In the genomic region with DNA sequence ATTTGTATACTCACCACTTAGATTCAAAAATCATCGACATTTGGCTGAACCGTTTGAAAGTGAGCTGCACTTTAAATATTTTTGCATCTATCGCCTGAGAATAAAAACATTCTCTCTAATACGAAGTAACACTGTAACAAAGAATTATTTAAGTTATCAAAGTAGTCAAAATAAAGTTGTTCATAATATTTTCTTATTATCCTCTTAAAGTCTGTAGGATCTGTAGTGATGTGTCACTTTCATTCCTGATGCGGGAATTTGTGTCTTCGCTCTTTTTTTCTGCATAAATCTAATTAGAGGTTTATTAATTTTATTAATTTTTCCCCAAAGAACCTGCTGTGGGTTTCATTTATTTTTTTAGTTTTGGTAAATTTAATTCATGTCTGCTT, we compare ENCODE assay signal across 25 cellular contexts.
A peak's percentile ranks its signal among the peaks of the same experiment; 100 is the strongest.
DNase-seq lines count a peak whose midpoint lies in the region; ATAC-seq, FAIRE-seq and TF ChIP-seq lines count a peak whose summit lies in the region.
"Had no signal": no experiment of that assay in that cellular context is flagged by ENCODE, and none has a peak within 500 bp of the region (broad histone marks: within the 10 kb centered on the region; RNA-seq: fewer than 3 reads in every experiment).

No MANE protein-coding gene starts in this region.

- H3K4me2 ChIP-seq in astrocyte (ENCODE audit: low read length), result no peak overlapping the region
- H3K4me2 ChIP-seq: A549; BLaER1 treated with 17β-estradiol and CSF1 and Interleukin-3, amounts not matched to agents 10 nM and 100 nM had no signal

- DNase-seq in LHCN-M2 (ENCODE audit: low read depth), result peak; percentile 9
- no peak for DNase-seq in astrocyte (ENCODE audit: low read depth)
- DNase-seq in right lobe of liver, result no peak
- DNase-seq in esophagus squamous epithelium (lab: John Stamatoyannopoulos, UW), result no peak
- no peak for DNase-seq in mesenteric fat pad (ENCODE audit: low spot score)
- no peak for DNase-seq in glomerular visceral epithelial cell (ENCODE audit: extremely low spot score)
- DNase-seq: 8988T; ACHN; AML-193; BE2C; CD4-positive, alpha-beta T cell; CD8-positive, alpha-beta memory T cell; DMS 273 treated with DMSO at 0.1 percent for 48 hours; DMS79; EL; GDM1; GOT3 had no signal

- H3K27ac Mint-ChIP-seq in astrocyte (ENCODE audit: unreplicated experiment), result no peak overlapping the region
- H3K27ac Mint-ChIP-seq: CD14-positive monocyte; CD4-positive, alpha-beta T cell; CD8-positive, alpha-beta memory T cell had no signal

- H3K27me3 Mint-ChIP-seq in astrocyte (ENCODE audit: low read depth, unreplicated experiment), result no peaks in the 10 kb centered on the region

- H3K4me3 Mint-ChIP-seq in astrocyte (ENCODE audit: unreplicated experiment), result no peak overlapping the region
- H3K4me3 Mint-ChIP-seq: CD14-positive monocyte; CD4-positive, alpha-beta T cell; CD8-positive, alpha-beta memory T cell had no signal

- no peaks in the 10 kb centered on the region for H4K20me1 ChIP-seq in astrocyte (ENCODE audit: insufficient read depth, low read length)
- H4K20me1 ChIP-seq: BLaER1 treated with 17β-estradiol and CSF1 and Interleukin-3, amounts not matched to agents 10 nM and 100 nM had no signal

- H3K9me3 Mint-ChIP-seq in astrocyte (ENCODE audit: unreplicated experiment), result peaks cover 21% of the 10 kb centered on the region

- peaks cover 3% of the 10 kb centered on the region for H3K36me3 Mint-ChIP-seq in astrocyte (ENCODE audit: low read depth, unreplicated experiment)

- H3K36me3 ChIP-seq in astrocyte (ENCODE audit: insufficient read depth, low read length), result no peaks in the 10 kb centered on the region
- H3K36me3 ChIP-seq in right lobe of liver, result no peaks in the 10 kb centered on the region
- H3K36me3 ChIP-seq in esophagus squamous epithelium, result no peaks in the 10 kb centered on the region
- H3K36me3 ChIP-seq: BE2C; BLaER1 treated with 17β-estradiol and CSF1 and Interleukin-3, amounts not matched to agents 10 nM and 100 nM; HAP-1 had no signal

- no peaks in the 10 kb centered on the region for H3K79me2 ChIP-seq in astrocyte (ENCODE audit: insufficient read depth, low read length)

- H3K4me1 ChIP-seq in astrocyte (ENCODE audit: insufficient read depth, low read length) (no peaks in the 10 kb centered on the region), right lobe of liver (peaks cover 0 to 25% (median 2%) of the 10 kb centered on the region in 4 donors), esophagus squamous epithelium (peaks cover 0 to 5% (median 0%) of the 10 kb centered on the region in 3 donors)
- H3K4me1 ChIP-seq: A549, HAP-1 had no signal

- H3K4me3 ChIP-seq in astrocyte (ENCODE audit: insufficient read depth, low read depth, low read length), result no peak overlapping the region
- H3K4me3 ChIP-seq in right lobe of liver, result no peak overlapping the region
- H3K4me3 ChIP-seq in esophagus squamous epithelium, result no peak overlapping the region
- H3K4me3 ChIP-seq: A549; BLaER1 treated with 17β-estradiol and CSF1 and Interleukin-3, amounts not matched to agents 10 nM and 100 nM; GM12878; HAP-1 had no signal

- TF ChIP-seq POLR2A in right lobe of liver (IDR thresholded peaks at IDR 0.05) (no peak), esophagus squamous epithelium (IDR thresholded peaks at IDR 0.05) (no peak)

- peak; percentile 13 for FAIRE-seq in astrocyte (lab: Jason Lieb, UNC)
- FAIRE-seq: A549, D721Med, GM12878, H54 had no signal

- 80% methylated on average over 6 of the region's 6 CpGs for WGBS in right lobe of liver (ENCODE audit: insufficient coverage, low coverage, low lambda C conversion rate, missing lambda C conversion rate)
- 76 to 86% methylated on average over 6 of the region's 6 CpGs for WGBS in esophagus squamous epithelium, 2 donors

- no peak for ATAC-seq in right lobe of liver
- no peak for ATAC-seq in GM18519 (IDR thresholded peaks at IDR 0.05; ENCODE audit: low FRiP score, unreplicated experiment)
- ATAC-seq: A549, GM12878 had no signal

- H3K9me3 ChIP-seq in astrocyte (ENCODE audit: insufficient read depth, low read depth, low read length), result no peaks in the 10 kb centered on the region
- no peaks in the 10 kb centered on the region for H3K9me3 ChIP-seq in right lobe of liver
- no peaks in the 10 kb centered on the region for H3K9me3 ChIP-seq in esophagus squamous epithelium
- H3K9me3 ChIP-seq: BE2C, HAP-1 had no signal

- H3K4me1 Mint-ChIP-seq in astrocyte (ENCODE audit: low read depth, unreplicated experiment), result peaks cover 3% of the 10 kb centered on the region
- H3K4me1 Mint-ChIP-seq: CD8-positive, alpha-beta memory T cell had no signal

- no peak overlapping the region for H2AFZ ChIP-seq in astrocyte (ENCODE audit: low read depth, low read length)

- no peak overlapping the region for H3K27ac ChIP-seq in astrocyte (ENCODE audit: low read depth, low read length)
- H3K27ac ChIP-seq in right lobe of liver, result peak overlapping the region in 2 of 3 donors; percentile 71 to 77
- H3K27ac ChIP-seq in esophagus squamous epithelium, result peak overlapping the region in 1 of 4 donors; percentile 30
- H3K27ac ChIP-seq: A549; BLaER1 treated with 17β-estradiol and CSF1 and Interleukin-3, amounts not matched to agents 10 nM and 100 nM had no signal

- no peak overlapping the region for H3K9ac ChIP-seq in astrocyte (ENCODE audit: low read length)
- H3K9ac ChIP-seq: BLaER1 treated with 17β-estradiol and CSF1 and Interleukin-3, amounts not matched to agents 10 nM and 100 nM had no signal

- TF ChIP-seq CTCF in astrocyte (IDR thresholded peaks at IDR 0.05; ENCODE audit: insufficient read depth, low read depth, low read length), result no peak
- no peak for TF ChIP-seq CTCF in right lobe of liver (IDR thresholded peaks at IDR 0.05)
- TF ChIP-seq CTCF in esophagus squamous epithelium (IDR thresholded peaks at IDR 0.05), result no peak

- intact Hi-C loops in right lobe of liver (cut with DNase I) (no loop called here), esophagus squamous epithelium (cut with DNase I) (no loop called here)

- H3K27me3 ChIP-seq in astrocyte (ENCODE audit: insufficient read depth, low read length) (no peaks in the 10 kb centered on the region), right lobe of liver (no peaks in the 10 kb centered on the region), esophagus squamous epithelium (no peaks in the 10 kb centered on the region)
- H3K27me3 ChIP-seq: BE2C; BLaER1 treated with 17β-estradiol and CSF1 and Interleukin-3, amounts not matched to agents 10 nM and 100 nM had no signal
